ENCODE assay signal across 21 cellular contexts in genomic region chr13:30866692-30867669, GRCh38. TPM values are rescaled to one million over a fixed set of nuclear protein-coding genes. Genes with fewer than 3 reads are reported as not detected.
DNase-seq lines count a peak whose midpoint lies in the region; ATAC-seq and TF ChIP-seq lines count a peak whose summit lies in the region.
"Had no signal": no experiment of that assay in that cellular context is flagged by ENCODE, and none has a peak within 500 bp of the region (broad histone marks: within the 10 kb centered on the region; RNA-seq: fewer than 3 reads in every experiment).

No MANE protein-coding gene starts in this region.

- no peak for TF ChIP-seq CTCF in thoracic aorta (IDR thresholded peaks at IDR 0.05)

- no peak overlapping the region for H3K4me3 ChIP-seq in thoracic aorta
- H3K4me3 ChIP-seq: tibial nerve had no signal

- H3K36me3 ChIP-seq in thoracic aorta: no peaks in the 10 kb centered on the region
- H3K36me3 ChIP-seq: tibial nerve had no signal

- DNase-seq in DMS153 (lab: John Stamatoyannopoulos, UW) (peak; percentile 23), DMS153 treated with DMSO at 0.1 percent for 48 hours (lab: John Stamatoyannopoulos, UW; ENCODE audit: unreplicated experiment) (no peak), mesenteric fat pad (ENCODE audit: low spot score) (peak; percentile 11), thoracic aorta (ENCODE audit: low spot score) (no peak), NCI-H1048 (lab: John Stamatoyannopoulos, UW) (no peak), kidney glomerular epithelial cell (lab: John Stamatoyannopoulos, UW) (no peak)
- DNase-seq: activated CD4-positive, alpha-beta T cell treated with anti-CD3 and anti-CD28 coated beads, Interleukin-2, amount 50 U/mL, for 48 hours; activated naive CD8-positive, alpha-beta T cell treated with anti-CD3 and anti-CD28 coated beads, Interleukin-2, amount 50 U/mL, for 24 hours; activated T-cell treated with anti-CD3 and anti-CD28 coated beads, Interleukin-2, amount 50 U/mL, for 48 hours; cerebellar nuclear complex; immature natural killer cell; mammary epithelial cell; NCI-H2029 treated with DMSO at 0.1 percent for 48 hours; right cardiac atrium; stimulated activated CD4-positive, alpha-beta T cell treated with anti-CD3 and anti-CD28 coated beads, Interleukin-2, amount 100 ng/mL, for 48 hours; stimulated activated CD8-positive, alpha-beta memory T cell treated with anti-CD3 and anti-CD28 coated beads, Interleukin-4, amount 100 ng/mL, for 48 hours had no signal

- ATAC-seq in SK-N-SH treated with all-trans-retinoic acid at 6 μM for 48 hours: no peak
- no peak for ATAC-seq in thoracic aorta (ENCODE audit: insufficient number of reproducible peaks, low FRiP score, low read depth)
- ATAC-seq in GM21737 (IDR thresholded peaks at IDR 0.05; ENCODE audit: unreplicated experiment): no peak
- ATAC-seq: activated naive CD8-positive, alpha-beta T cell treated with anti-CD3 and anti-CD28 coated beads, Interleukin-2, amount 50 U/mL, for 24 hours; right cardiac atrium had no signal

- no peaks in the 10 kb centered on the region for H3K9me3 ChIP-seq in thoracic aorta
- H3K9me3 ChIP-seq: tibial nerve had no signal

- no peaks in the 10 kb centered on the region for H3K27me3 ChIP-seq in thoracic aorta (replicated peaks; ENCODE audit: insufficient read depth)
- H3K27me3 ChIP-seq: tibial nerve had no signal

- H3K4me1 ChIP-seq in thoracic aorta (ENCODE audit: control insufficient read depth in 1 of 2, low read depth in 2 of 2): peaks cover 32 to 78% of the 10 kb centered on the region in 2 donors

- H3K27ac ChIP-seq in thoracic aorta: peak overlapping the region; percentile 94 to 95
- H3K27ac ChIP-seq: 22Rv1, C4-2B had no signal

TF ChIP-seq in SK-N-SH treated with all-trans-retinoic acid at 6 μM for 48 hours, 23 proteins besides CTCF, POLR2A, EP300 and RAD21:
- no peak for TF ChIP-seq TCF4 (CRISPR knock-in tag; IDR thresholded peaks at IDR 0.05; ENCODE audit: borderline replicate concordance)
- no peak for TF ChIP-seq CREB5 (CRISPR knock-in tag; IDR thresholded peaks at IDR 0.05; ENCODE audit: low read depth)
- no peak; the same call in 1 of the 2 replicates for TF ChIP-seq SNAI2 (CRISPR knock-in tag; IDR thresholded peaks at IDR 0.05)
- TF ChIP-seq RARB (CRISPR knock-in tag; IDR thresholded peaks at IDR 0.05): no peak
- TF ChIP-seq ISL1 (CRISPR knock-in tag; IDR thresholded peaks at IDR 0.05): 0 out of 2 replicates have a peak, but pooled peaks have one; percentile 7

RNA-seq across cellular contexts. Expression of gene MEDAG, which starts 39.1 kb away (rescaled TPM):
- 187 TPM for total RNA-seq in mesenteric fat pad
- total RNA-seq in thoracic aorta: 100 to 1,000 TPM; 163 to 634 TPM

Comparison
In these comparisons a context has a peak if more than half of its experiments do, and no peak if none do; other contexts are left out.
1. DNase-seq: peak in DMS153 (single experiment) and mesenteric fat pad (single experiment); none in DMS153 treated with DMSO at 0.1 percent for 48 hours (single experiment), thoracic aorta (single experiment), NCI-H1048 (single experiment) and kidney glomerular epithelial cell (single experiment).